8 cellular contexts compared by ENCODE assay signal in genomic region chr17:59786213-59786535, GRCh38.
A peak's percentile ranks its signal among the peaks of the same experiment; 100 is the strongest.
DNase-seq lines count a peak whose midpoint lies in the region; ATAC-seq, FAIRE-seq and TF ChIP-seq lines count a peak whose summit lies in the region.

No MANE protein-coding gene starts in this region.

- H3K27ac ChIP-seq in HepG2 (ENCODE audit: extremely low read length, insufficient read depth, low read length), result peak overlapping the region; percentile 97
- peak overlapping the region; percentile 77 to 82 for H3K27ac ChIP-seq in thoracic aorta

- H3K9me3 ChIP-seq in HepG2 (ENCODE audit: low read length) (no peaks in the 10 kb centered on the region), thoracic aorta (no peaks in the 10 kb centered on the region), MG63 (no peaks in the 10 kb centered on the region)

- WGBS in HepG2 (ENCODE audit: low lambda C conversion rate), result 5% methylated on average over 2 of the region's 2 CpGs

- peak overlapping the region; percentile 83 for H3K9ac ChIP-seq in HepG2 (ENCODE audit: insufficient read depth, low read depth, low read length)

- peak overlapping the region; percentile 93 for H3K27ac Mint-ChIP-seq in activated CD4-positive, alpha-beta T cell treated with anti-CD3 and anti-CD28 coated beads, Interleukin-2, amount 10 ng/mL, durations not matched to agents 7 days and 5 days
- H3K27ac Mint-ChIP-seq in activated naive CD8-positive, alpha-beta T cell, result peak overlapping the region; percentile 99

- peaks cover 18% of the 10 kb centered on the region for H3K79me2 ChIP-seq in HepG2 (ENCODE audit: insufficient read depth, low read length)

- ATAC-seq in HepG2 (no peak), thoracic aorta (ENCODE audit: insufficient number of reproducible peaks, low FRiP score, low read depth) (no peak), HG02884 (IDR thresholded peaks at IDR 0.05; ENCODE audit: unreplicated experiment) (no peak)

- BruUV-seq in HepG2 (replicated peaks; lab: Mats Ljungman, UMichigan), result no TSS peak

- H3K4me1 Mint-ChIP-seq in activated CD4-positive, alpha-beta T cell treated with anti-CD3 and anti-CD28 coated beads, Interleukin-2, amount 10 ng/mL, durations not matched to agents 7 days and 5 days, result peaks cover 61% of the 10 kb centered on the region
- peaks cover 50% of the 10 kb centered on the region for H3K4me1 Mint-ChIP-seq in activated naive CD8-positive, alpha-beta T cell (ENCODE audit: low read depth)

- TF ChIP-seq POLR2A in HepG2 (IDR thresholded peaks at IDR 0.05; ENCODE audit: insufficient read depth in 1 of 2, low read depth in 2 of 2, low read length in 2 of 2), result no peak

- H3K27me3 Mint-ChIP-seq in activated CD4-positive, alpha-beta T cell treated with anti-CD3 and anti-CD28 coated beads, Interleukin-2, amount 10 ng/mL, durations not matched to agents 7 days and 5 days, result no peaks in the 10 kb centered on the region
- H3K27me3 Mint-ChIP-seq in activated naive CD8-positive, alpha-beta T cell, result no peaks in the 10 kb centered on the region

- no peak for DNase-seq in activated CD4-positive, alpha-beta T cell treated with anti-CD3 and anti-CD28 coated beads, Interleukin-2, amount 10 ng/mL, durations not matched to agents 7 days and 5 days
- no peak for DNase-seq in activated CD4-positive, alpha-beta T cell treated with anti-CD3 and anti-CD28 coated beads for 48 hours
- DNase-seq in HepG2 (ENCODE audit: low spot score), result no peak
- no peak for DNase-seq in thoracic aorta (ENCODE audit: low spot score)
- no peak for DNase-seq in MG63
- DNase-seq in hepatic stellate cell (ENCODE audit: low spot score), result no peak

- intact Hi-C loops in HepG2 (cut with micrococcal nuclease; ENCODE audit: unreplicated experiment), result loop anchor here (1.0 to 2.0 kb wide), 4 partner anchors 17 to 51 kb away; no protein-coding TSS in a partner anchor

- no peak overlapping the region for H2AFZ ChIP-seq in HepG2 (ENCODE audit: low read length)

- H4K20me1 ChIP-seq in HepG2 (ENCODE audit: insufficient read depth, low read length), result no peaks in the 10 kb centered on the region

- in situ Hi-C loops in HepG2 (cut with HindIII; ENCODE audit: extremely low pct_ligation_motif_present, low pct_unique_long_range_greater_than_20kb), result loop anchor here (5.0 kb wide), 1 partner anchor 51 kb away; no protein-coding TSS in a partner anchor

- peak overlapping the region; percentile 76 for H3K4me2 ChIP-seq in HepG2 (ENCODE audit: low read depth, low read length)

- TF ChIP-seq RAD21 in HepG2 (CRISPR knock-in tag; IDR thresholded peaks at IDR 0.05), result no peak

- H3K36me3 ChIP-seq in HepG2 (replicated peaks in 1 of 2; ENCODE audit: control insufficient read depth in 1 of 2, insufficient read depth in 2 of 2, low read length in 2 of 2), result no peaks in the 10 kb centered on the region; a peak in 1 of 5 replicates
- no peaks in the 10 kb centered on the region for H3K36me3 ChIP-seq in thoracic aorta
- H3K36me3 ChIP-seq in MG63, result no peaks in the 10 kb centered on the region; the same call in none of the 2 replicates

- H3K4me3 ChIP-seq in HepG2 (replicated peaks in 1 of 3; ENCODE audit: insufficient read depth in 1 of 3, low read depth in 2 of 3, low read length in 3 of 3) (peak overlapping the region in 2 of 3 experiments; percentile 24 to 51; a peak in 4 of 6 replicates), thoracic aorta (peak overlapping the region; percentile 52), MG63 (no peak overlapping the region)

- H3K9me3 Mint-ChIP-seq in activated CD4-positive, alpha-beta T cell treated with anti-CD3 and anti-CD28 coated beads, Interleukin-2, amount 10 ng/mL, durations not matched to agents 7 days and 5 days, result no peaks in the 10 kb centered on the region
- no peaks in the 10 kb centered on the region for H3K9me3 Mint-ChIP-seq in activated naive CD8-positive, alpha-beta T cell (ENCODE audit: low read depth)

- peak overlapping the region; percentile 73 for H3K4me3 Mint-ChIP-seq in activated CD4-positive, alpha-beta T cell treated with anti-CD3 and anti-CD28 coated beads, Interleukin-2, amount 10 ng/mL, durations not matched to agents 7 days and 5 days
- H3K4me3 Mint-ChIP-seq in activated naive CD8-positive, alpha-beta T cell, result peak overlapping the region; percentile 85

- peaks cover 23% of the 10 kb centered on the region for H3K36me3 Mint-ChIP-seq in activated CD4-positive, alpha-beta T cell treated with anti-CD3 and anti-CD28 coated beads, Interleukin-2, amount 10 ng/mL, durations not matched to agents 7 days and 5 days (ENCODE audit: low read depth)
- H3K36me3 Mint-ChIP-seq in activated naive CD8-positive, alpha-beta T cell, result peaks cover 7% of the 10 kb centered on the region

- no peaks in the 10 kb centered on the region for H3K27me3 ChIP-seq in HepG2 (ENCODE audit: control insufficient read depth in 1 of 2, insufficient read depth in 2 of 2, low read length in 2 of 2)
- no peaks in the 10 kb centered on the region for H3K27me3 ChIP-seq in thoracic aorta (replicated peaks; ENCODE audit: insufficient read depth)
- H3K27me3 ChIP-seq in MG63, result no peaks in the 10 kb centered on the region

- FAIRE-seq in HepG2 (lab: Jason Lieb, UNC), result no peak

- POLR2A ChIA-PET in activated CD4-positive, alpha-beta T cell treated with anti-CD3 and anti-CD28 coated beads, Interleukin-2, amount 10 ng/mL, durations not matched to agents 7 days and 5 days (lab: Charles Lee), result interaction anchor here (0.6 to 5.5 kb wide), 12 partner anchors 23 to 1435 kb away, joined by 3 to 120 read pairs (median 6); partner anchors contain the start of genes CLTC and SUPT4H1
- POLR2A ChIA-PET in HepG2 (lab: Yijun Ruan, JAX), result interaction anchor here (0.8 to 9.8 kb wide), 16 partner anchors 11 to 79 kb away, joined by 3 to 501 read pairs (median 8); partner anchors contain the start of genes PTRH2 and VMP1

- CTCF ChIA-PET in activated CD4-positive, alpha-beta T cell treated with anti-CD3 and anti-CD28 coated beads, Interleukin-2, amount 10 ng/mL, durations not matched to agents 7 days and 5 days (lab: Charles Lee), result interaction anchor here (1.0 to 4.3 kb wide), 8 partner anchors 11 to 71 kb away, joined by 3 to 15 read pairs (median 6); no protein-coding TSS in a partner anchor
- CTCF ChIA-PET in HepG2 (lab: Yijun Ruan, JAX; ENCODE audit: low intra/inter-chr PET ratio, low total read pairs), result no interaction called here

- TF ChIP-seq CTCF in HepG2 (CRISPR knock-in tag; IDR thresholded peaks at IDR 0.05) (no peak), thoracic aorta (IDR thresholded peaks at IDR 0.05) (no peak)

- TF ChIP-seq EP300 in HepG2 (IDR thresholded peaks at IDR 0.05; ENCODE audit: low read depth in 2 of 2, low read length in 2 of 2), result no peak
- no peak for TF ChIP-seq EP300 in HepG2 (CRISPR knock-in tag; IDR thresholded peaks at IDR 0.05; ENCODE audit: borderline replicate concordance)

- H3K4me1 ChIP-seq in HepG2 (ENCODE audit: insufficient read depth, low read length), result peaks cover 88% of the 10 kb centered on the region
- H3K4me1 ChIP-seq in thoracic aorta (ENCODE audit: control insufficient read depth in 1 of 2, low read depth in 2 of 2), result peaks cover 57 to 62% of the 10 kb centered on the region in 2 donors

TF ChIP-seq in HepG2, 621 proteins besides CTCF, POLR2A, EP300 and RAD21:
- TF ChIP-seq PAF1 (CRISPR knock-in tag; IDR thresholded peaks at IDR 0.05) (peak; percentile 96), ZC3H4 (CRISPR knock-in tag; IDR thresholded peaks at IDR 0.05; ENCODE audit: borderline replicate concordance) (peak; percentile 93), ZNF564 (CRISPR knock-in tag; IDR thresholded peaks at IDR 0.05) (no peak), ELF4 (CRISPR knock-in tag; IDR thresholded peaks at IDR 0.05; ENCODE audit: borderline replicate concordance) (no peak), AGO2 (optimal IDR thresholded peaks at IDR 0.05; ENCODE audit: low read depth, low read length) (peak; percentile 28), SSRP1 (CRISPR knock-in tag; IDR thresholded peaks at IDR 0.05) (peak; percentile 19; the same call in 1 of the 2 replicates), POLR2AphosphoS5 (IDR thresholded peaks at IDR 0.05; ENCODE audit: low read depth, low read length) (peak; percentile 86; the same call in 1 of the 2 replicates), ZNF879 (CRISPR knock-in tag; IDR thresholded peaks at IDR 0.05) (no peak), POLR2AphosphoS2 (IDR thresholded peaks at IDR 0.05; ENCODE audit: low read depth, low read length) (peak; percentile 87; the same call in 1 of the 2 replicates), SMARCE1 (IDR thresholded peaks at IDR 0.05; ENCODE audit: borderline replicate concordance) (no peak), DRAP1 (CRISPR knock-in tag; IDR thresholded peaks at IDR 0.05) (no peak), RBFOX2 (IDR thresholded peaks at IDR 0.05; ENCODE audit: low read depth, low read length) (peak; percentile 73), ZNF790 (CRISPR knock-in tag; IDR thresholded peaks at IDR 0.05; ENCODE audit: borderline replicate concordance) (no peak), TOE1 (CRISPR knock-in tag; IDR thresholded peaks at IDR 0.05) (no peak), CENPX (CRISPR knock-in tag; IDR thresholded peaks at IDR 0.05) (no peak), MXI1 (IDR thresholded peaks at IDR 0.05; ENCODE audit: borderline replicate concordance, low read depth, low read length) (no peak), ZFAT (CRISPR knock-in tag; conservative IDR thresholded peaks at IDR 0.05) (peak; percentile 96), ZNF274 (CRISPR knock-in tag; IDR thresholded peaks at IDR 0.05) (no peak), ZNF549 (CRISPR knock-in tag; IDR thresholded peaks at IDR 0.05) (0 out of 2 replicates have a peak, but pooled peaks have one; percentile 18), CREM (IDR thresholded peaks at IDR 0.05) (no peak), CREM (CRISPR knock-in tag; IDR thresholded peaks at IDR 0.05) (no peak), ZFP90 (CRISPR knock-in tag; IDR thresholded peaks at IDR 0.05; ENCODE audit: borderline replicate concordance) (no peak), POGZ (CRISPR knock-in tag; IDR thresholded peaks at IDR 0.05) (no peak), ZNF17 (CRISPR knock-in tag; IDR thresholded peaks at IDR 0.05) (no peak), SALL1 (CRISPR knock-in tag; IDR thresholded peaks at IDR 0.05) (no peak)
- TF ChIP-seq, protein P1, sequence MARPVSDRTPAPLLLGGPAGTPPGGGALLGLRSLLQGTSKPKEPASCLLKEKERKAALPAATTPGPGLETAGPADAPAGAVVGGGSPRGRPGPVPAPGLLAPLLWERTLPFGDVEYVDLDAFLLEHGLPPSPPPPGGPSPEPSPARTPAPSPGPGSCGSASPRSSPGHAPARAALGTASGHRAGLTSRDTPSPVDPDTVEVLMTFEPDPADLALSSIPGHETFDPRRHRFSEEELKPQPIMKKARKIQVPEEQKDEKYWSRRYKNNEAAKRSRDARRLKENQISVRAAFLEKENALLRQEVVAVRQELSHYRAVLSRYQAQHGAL (CRISPR knock-in tag; IDR thresholded peaks at IDR 0.05; ENCODE audit: not compliant biosample characterization), result peak; percentile 22
